20 cellular contexts compared by ENCODE assay signal in genomic region chr6:69973138-69973537, GRCh38.
"Had no signal": no experiment of that assay in that cellular context is flagged by ENCODE, and none has a peak within 500 bp of the region (broad histone marks: within the 10 kb centered on the region; RNA-seq: fewer than 3 reads in every experiment).

No MANE protein-coding gene starts in this region.

- H3K4me3 ChIP-seq: gastroesophageal sphincter, left lung, mucosa of descending colon, testis, upper lobe of left lung had no signal

- DNase-seq: activated CD4-positive, alpha-beta T cell treated with anti-CD3 and anti-CD28 coated beads, Interleukin-2, amount 50 U/mL, for 1 hour; activated CD4-positive, CD25-positive, alpha-beta regulatory T cell treated with anti-CD3 and anti-CD28 coated beads, Interleukin-2, amount 50 U/mL, for 72 hours; activated CD8-positive, alpha-beta T cell treated with anti-CD3 and anti-CD28 coated beads, Interleukin-2, amount 10 ng/mL, durations not matched to agents 7 days and 5 days; activated gamma-delta T cell; activated naive CD4-positive, alpha-beta T cell treated with anti-CD3 and anti-CD28 coated beads, Interleukin-2, amount 50 U/mL, for 16 hours; activated naive CD8-positive, alpha-beta T cell treated with anti-CD3 and anti-CD28 coated beads, Interleukin-2, amount 50 U/mL, for 24 hours; head of caudate nucleus; immature natural killer cell; kidney glomerular epithelial cell; left lung; mammary epithelial cell; mucosa of descending colon; retina; stimulated activated CD4-positive, alpha-beta T cell treated with anti-CD3 and anti-CD28 coated beads, Interleukin-4, amount 100 ng/mL, for 1 hour; stimulated activated naive CD4-positive, alpha-beta T cell; testis; upper lobe of left lung had no signal

- ATAC-seq: activated CD8-positive, alpha-beta T cell treated with anti-CD3 and anti-CD28 coated beads, Interleukin-2, amount 10 ng/mL, durations not matched to agents 7 days and 5 days; activated naive CD8-positive, alpha-beta T cell treated with anti-CD3 and anti-CD28 coated beads, Interleukin-2, amount 50 U/mL, for 24 hours; gastroesophageal sphincter; left lung; mucosa of descending colon had no signal

- H3K9me3 ChIP-seq: gastroesophageal sphincter, left lung, mucosa of descending colon, testis, upper lobe of left lung had no signal

- H3K36me3 ChIP-seq: gastroesophageal sphincter, left lung, upper lobe of left lung had no signal

- H3K27me3 ChIP-seq: gastroesophageal sphincter, left lung, testis, upper lobe of left lung had no signal

- H3K4me1 ChIP-seq: gastroesophageal sphincter, left lung, testis, upper lobe of left lung had no signal

- H3K27ac ChIP-seq: epithelial cell of prostate, gastroesophageal sphincter, left lung, testis, upper lobe of left lung, VCaP had no signal
